ENCODE assay signal across 13 cellular contexts in the genomic region with DNA sequence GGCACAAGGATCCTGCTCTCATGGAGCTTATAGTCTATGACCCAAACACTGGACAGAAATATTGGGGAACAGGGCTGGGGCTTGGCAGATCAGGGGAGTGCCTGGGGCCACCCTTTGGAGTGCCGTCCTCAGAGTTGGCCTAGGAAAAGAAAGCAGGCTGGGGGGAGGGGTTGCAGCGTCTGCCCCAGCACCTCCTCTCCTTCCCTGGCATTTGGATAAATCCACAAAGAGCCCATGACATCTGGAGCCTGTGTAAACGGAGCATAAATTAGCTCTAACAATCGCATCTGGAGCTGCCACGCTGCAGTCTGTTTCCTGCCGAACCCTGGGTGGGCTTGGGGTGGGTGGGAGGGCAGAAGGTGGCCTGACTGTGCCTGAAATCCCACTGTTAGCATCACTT.
DNase-seq lines count a peak whose midpoint lies in the region; ATAC-seq and TF ChIP-seq lines count a peak whose summit lies in the region.
"Had no signal": no experiment of that assay in that cellular context is flagged by ENCODE, and none has a peak within 500 bp of the region (broad histone marks: within the 10 kb centered on the region; RNA-seq: fewer than 3 reads in every experiment).

No MANE protein-coding gene starts in this region.

- CTCF ChIA-PET in SK-N-SH (lab: Yijun Ruan, JAX), result interaction anchor here (1.0 to 2.1 kb wide), 2 partner anchors 15 to 40 kb away, joined by 3 to 6 read pairs; no protein-coding TSS in a partner anchor

- H4K20me1 ChIP-seq in SK-N-SH (ENCODE audit: insufficient read depth) (no peaks in the 10 kb centered on the region), neural progenitor cell (ENCODE audit: low read depth) (no peaks in the 10 kb centered on the region)

- no peaks in the 10 kb centered on the region for H3K9me2 ChIP-seq in SK-N-SH

- POLR2A ChIA-PET in SK-N-SH (lab: Yijun Ruan, JAX), result no interaction called here

- H3K9me3 ChIP-seq in SK-N-SH (no peaks in the 10 kb centered on the region), neural progenitor cell (ENCODE audit: low read depth) (no peaks in the 10 kb centered on the region)

- no peaks in the 10 kb centered on the region for H3K79me2 ChIP-seq in SK-N-SH (ENCODE audit: insufficient read depth)
- H3K79me2 ChIP-seq in neural progenitor cell (ENCODE audit: low read depth), result no peaks in the 10 kb centered on the region

- TF ChIP-seq CTCF in SK-N-SH (IDR thresholded peaks at IDR 0.05) (no peak), neural progenitor cell (IDR thresholded peaks at IDR 0.05) (no peak), mesothelial cell of epicardium (IDR thresholded peaks at IDR 0.05; ENCODE audit: unreplicated experiment) (no peak)

- DNase-seq in SK-N-SH (peak; percentile 73), NCI-H1694 (lab: John Stamatoyannopoulos, UW) (peak; percentile 75), NCI-H69 (lab: John Stamatoyannopoulos, UW) (peak; percentile 95), neural progenitor cell (ENCODE audit: low spot score) (no peak), ureter (ENCODE audit: low spot score) (no peak), mesothelial cell of epicardium (ENCODE audit: low spot score in 2 of 2, unreplicated experiment in 2 of 2) (no peak)
- DNase-seq: NCI-H2081 treated with DMSO at 0.1 percent for 48 hours, OCI-M1, SHP77 treated with DMSO at 0.1 percent for 48 hours, T-helper 2 cell had no signal

- H3K27me3 ChIP-seq in SK-N-SH (ENCODE audit: insufficient read depth) (no peaks in the 10 kb centered on the region), neural progenitor cell (no peaks in the 10 kb centered on the region)

- H3K27ac ChIP-seq in SK-N-SH (ENCODE audit: low read depth in 2 of 2, low read length in 1 of 2) (peak overlapping the region in 1 of 2 experiments; percentile 25; a peak in 2 of 4 replicates), neural progenitor cell (no peak overlapping the region)
- H3K27ac ChIP-seq: C4-2B had no signal

- H3K4me2 ChIP-seq in SK-N-SH, result no peak overlapping the region
- H3K4me2 ChIP-seq in neural progenitor cell, result peak overlapping the region; percentile 19

- H3K27me3 Mint-ChIP-seq in neural progenitor cell (ENCODE audit: insufficient read depth, low read depth) (peaks cover 9% of the 10 kb centered on the region), mesothelial cell of epicardium (ENCODE audit: low read depth) (peaks cover 9% of the 10 kb centered on the region)

- H3K36me3 Mint-ChIP-seq in neural progenitor cell, result no peaks in the 10 kb centered on the region
- no peaks in the 10 kb centered on the region for H3K36me3 Mint-ChIP-seq in mesothelial cell of epicardium

- no peaks in the 10 kb centered on the region for H3F3A ChIP-seq in SK-N-SH (replicated peaks; ENCODE audit: insufficient read depth)
- no peaks in the 10 kb centered on the region for H3F3A ChIP-seq in neural progenitor cell (ENCODE audit: low read depth)

- H3K4me1 Mint-ChIP-seq in neural progenitor cell (peaks cover 7% of the 10 kb centered on the region), mesothelial cell of epicardium (no peaks in the 10 kb centered on the region)

- no peak overlapping the region for H3K4me3 ChIP-seq in SK-N-SH (ENCODE audit: low read depth in 2 of 2, low read length in 1 of 2)
- H3K4me3 ChIP-seq in neural progenitor cell, result no peak overlapping the region

- H3K9me3 Mint-ChIP-seq in neural progenitor cell (peaks cover 3% of the 10 kb centered on the region), mesothelial cell of epicardium (no peaks in the 10 kb centered on the region)

- H2AFZ ChIP-seq in SK-N-SH (ENCODE audit: low read depth), result no peak overlapping the region
- no peak overlapping the region for H2AFZ ChIP-seq in neural progenitor cell (replicated peaks)

- no peak for TF ChIP-seq RAD21 in SK-N-SH (IDR thresholded peaks at IDR 0.05; ENCODE audit: low read length)

- no peak overlapping the region for H3K4me3 Mint-ChIP-seq in neural progenitor cell
- no peak overlapping the region for H3K4me3 Mint-ChIP-seq in mesothelial cell of epicardium

- H3K9ac ChIP-seq in SK-N-SH, result no peak overlapping the region
- H3K9ac ChIP-seq in neural progenitor cell, result no peak overlapping the region

- H3K27ac Mint-ChIP-seq in neural progenitor cell (no peak overlapping the region), mesothelial cell of epicardium (no peak overlapping the region)

- WGBS in SK-N-SH (ENCODE audit: low lambda C conversion rate), result 6% methylated on average over 6 of the region's 6 CpGs

- no peaks in the 10 kb centered on the region for H3K36me3 ChIP-seq in SK-N-SH (replicated peaks in 1 of 2; ENCODE audit: control insufficient read depth in 1 of 2, insufficient read depth in 2 of 2, low read length in 1 of 2)
- no peaks in the 10 kb centered on the region for H3K36me3 ChIP-seq in neural progenitor cell

- TF ChIP-seq EP300 in SK-N-SH (IDR thresholded peaks at IDR 0.05; ENCODE audit: borderline replicate concordance in 1 of 2, low read depth in 1 of 2, low read length in 1 of 2), result peak in 1 of 2 experiments; percentile 9; a peak in 1 of 4 replicates

- ATAC-seq in SK-N-SH treated with all-trans-retinoic acid at 6 μM for 48 hours, result no peak
- no peak for ATAC-seq in HG02763 (IDR thresholded peaks at IDR 0.05; ENCODE audit: unreplicated experiment)

- H3K4me1 ChIP-seq in SK-N-SH (ENCODE audit: control insufficient read depth in 1 of 2, insufficient read depth in 2 of 2, low read depth in 1 of 2, low read length in 1 of 2) (peaks cover 0 to 10% of the 10 kb centered on the region in 2 experiments; a peak in 1 of 4 replicates), neural progenitor cell (peaks cover 11% of the 10 kb centered on the region)

TF ChIP-seq in SK-N-SH, 30 proteins besides CTCF, POLR2A, EP300 and RAD21:
- peak; percentile 14 for TF ChIP-seq CHD2 (IDR thresholded peaks at IDR 0.05; ENCODE audit: low read length, partially characterized antibody)
- TF ChIP-seq, protein P1, sequence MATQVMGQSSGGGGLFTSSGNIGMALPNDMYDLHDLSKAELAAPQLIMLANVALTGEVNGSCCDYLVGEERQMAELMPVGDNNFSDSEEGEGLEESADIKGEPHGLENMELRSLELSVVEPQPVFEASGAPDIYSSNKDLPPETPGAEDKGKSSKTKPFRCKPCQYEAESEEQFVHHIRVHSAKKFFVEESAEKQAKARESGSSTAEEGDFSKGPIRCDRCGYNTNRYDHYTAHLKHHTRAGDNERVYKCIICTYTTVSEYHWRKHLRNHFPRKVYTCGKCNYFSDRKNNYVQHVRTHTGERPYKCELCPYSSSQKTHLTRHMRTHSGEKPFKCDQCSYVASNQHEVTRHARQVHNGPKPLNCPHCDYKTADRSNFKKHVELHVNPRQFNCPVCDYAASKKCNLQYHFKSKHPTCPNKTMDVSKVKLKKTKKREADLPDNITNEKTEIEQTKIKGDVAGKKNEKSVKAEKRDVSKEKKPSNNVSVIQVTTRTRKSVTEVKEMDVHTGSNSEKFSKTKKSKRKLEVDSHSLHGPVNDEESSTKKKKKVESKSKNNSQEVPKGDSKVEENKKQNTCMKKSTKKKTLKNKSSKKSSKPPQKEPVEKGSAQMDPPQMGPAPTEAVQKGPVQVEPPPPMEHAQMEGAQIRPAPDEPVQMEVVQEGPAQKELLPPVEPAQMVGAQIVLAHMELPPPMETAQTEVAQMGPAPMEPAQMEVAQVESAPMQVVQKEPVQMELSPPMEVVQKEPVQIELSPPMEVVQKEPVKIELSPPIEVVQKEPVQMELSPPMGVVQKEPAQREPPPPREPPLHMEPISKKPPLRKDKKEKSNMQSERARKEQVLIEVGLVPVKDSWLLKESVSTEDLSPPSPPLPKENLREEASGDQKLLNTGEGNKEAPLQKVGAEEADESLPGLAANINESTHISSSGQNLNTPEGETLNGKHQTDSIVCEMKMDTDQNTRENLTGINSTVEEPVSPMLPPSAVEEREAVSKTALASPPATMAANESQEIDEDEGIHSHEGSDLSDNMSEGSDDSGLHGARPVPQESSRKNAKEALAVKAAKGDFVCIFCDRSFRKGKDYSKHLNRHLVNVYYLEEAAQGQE (IDR thresholded peaks at IDR 0.05; ENCODE audit: low read depth, low read length), result no peak

TF ChIP-seq in SK-N-SH treated with all-trans-retinoic acid at 6 μM for 48 hours, 23 proteins besides CTCF, POLR2A, EP300 and RAD21 (continues in another document):
- TF ChIP-seq ARNTL (CRISPR knock-in tag; IDR thresholded peaks at IDR 0.05; ENCODE audit: borderline replicate concordance, low read depth), result no peak
- no peak for TF ChIP-seq CSDC2 (CRISPR knock-in tag; IDR thresholded peaks at IDR 0.05)
- TF ChIP-seq TCF4 (CRISPR knock-in tag; IDR thresholded peaks at IDR 0.05; ENCODE audit: borderline replicate concordance), result no peak
- no peak for TF ChIP-seq RARB (CRISPR knock-in tag; IDR thresholded peaks at IDR 0.05)
- TF ChIP-seq ZFP30 (CRISPR knock-in tag; IDR thresholded peaks at IDR 0.05), result no peak
- no peak for TF ChIP-seq ZC3H10 (CRISPR knock-in tag; IDR thresholded peaks at IDR 0.05)
- TF ChIP-seq ZNF70 (CRISPR knock-in tag; IDR thresholded peaks at IDR 0.05), result no peak
- no peak for TF ChIP-seq ZNF8 (CRISPR knock-in tag; IDR thresholded peaks at IDR 0.05)
- TF ChIP-seq PPARA (CRISPR knock-in tag; IDR thresholded peaks at IDR 0.05; ENCODE audit: borderline replicate concordance), result no peak
- TF ChIP-seq BACH2 (CRISPR knock-in tag; IDR thresholded peaks at IDR 0.05; ENCODE audit: borderline replicate concordance), result no peak
- TF ChIP-seq, protein P2, sequence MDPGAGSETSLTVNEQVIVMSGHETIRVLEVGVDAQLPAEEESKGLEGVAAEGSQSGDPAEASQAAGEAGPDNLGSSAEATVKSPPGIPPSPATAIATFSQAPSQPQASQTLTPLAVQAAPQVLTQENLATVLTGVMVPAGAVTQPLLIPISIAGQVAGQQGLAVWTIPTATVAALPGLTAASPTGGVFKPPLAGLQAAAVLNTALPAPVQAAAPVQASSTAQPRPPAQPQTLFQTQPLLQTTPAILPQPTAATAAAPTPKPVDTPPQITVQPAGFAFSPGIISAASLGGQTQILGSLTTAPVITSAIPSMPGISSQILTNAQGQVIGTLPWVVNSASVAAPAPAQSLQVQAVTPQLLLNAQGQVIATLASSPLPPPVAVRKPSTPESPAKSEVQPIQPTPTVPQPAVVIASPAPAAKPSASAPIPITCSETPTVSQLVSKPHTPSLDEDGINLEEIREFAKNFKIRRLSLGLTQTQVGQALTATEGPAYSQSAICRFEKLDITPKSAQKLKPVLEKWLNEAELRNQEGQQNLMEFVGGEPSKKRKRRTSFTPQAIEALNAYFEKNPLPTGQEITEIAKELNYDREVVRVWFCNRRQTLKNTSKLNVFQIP (CRISPR knock-in tag; IDR thresholded peaks at IDR 0.05; ENCODE audit: borderline replicate concordance, low read depth), result no peak
- no peak for TF ChIP-seq ZNF565 (CRISPR knock-in tag; conservative IDR thresholded peaks at IDR 0.05; ENCODE audit: low read depth)
- TF ChIP-seq OSR1 (CRISPR knock-in tag; IDR thresholded peaks at IDR 0.05), result no peak
- TF ChIP-seq GLIS3 (CRISPR knock-in tag; IDR thresholded peaks at IDR 0.05), result no peak
- no peak for TF ChIP-seq ZFP3 (CRISPR knock-in tag; IDR thresholded peaks at IDR 0.05)

Comparison
In these comparisons a context has a peak if more than half of its experiments do, and no peak if none do; other contexts are left out.
1. DNase-seq: peak in SK-N-SH (single experiment), NCI-H1694 (single experiment) and NCI-H69 (single experiment); none in neural progenitor cell (single experiment), ureter (single experiment) and mesothelial cell of epicardium (0 of 2).